Comparison of ENCODE assay signal across 25 cellular contexts in genomic region chr10:374354-374753, GRCh38.
A peak's percentile ranks its signal among the peaks of the same experiment; 100 is the strongest.
DNase-seq lines count a peak whose midpoint lies in the region; ATAC-seq lines count a peak whose summit lies in the region.
"Had no signal": no experiment of that assay in that cellular context is flagged by ENCODE, and none has a peak within 500 bp of the region (broad histone marks: within the 10 kb centered on the region; RNA-seq: fewer than 3 reads in every experiment).

No MANE protein-coding gene starts in this region.

- H3K18ac ChIP-seq in mesenchymal stem cell (ENCODE audit: low read depth in 1 of 2, low read length in 2 of 2), result peak overlapping the region in 1 of 2 experiments; percentile 56

- H3K9me3 ChIP-seq in SK-N-MC (ENCODE audit: low read depth, low read length), result no peaks in the 10 kb centered on the region
- H3K9me3 ChIP-seq in mesenchymal stem cell (ENCODE audit: control insufficient read depth, low read length), result no peaks in the 10 kb centered on the region
- H3K9me3 ChIP-seq in thymus (ENCODE audit: control insufficient read depth), result peaks cover 1% of the 10 kb centered on the region
- H3K9me3 ChIP-seq: BE2C, esophagus squamous epithelium, prostate gland, upper lobe of right lung had no signal

- peaks cover 26% of the 10 kb centered on the region for H3K4me1 ChIP-seq in mesenchymal stem cell (ENCODE audit: control insufficient read depth, insufficient read depth, low read depth, low read length)
- H3K4me1 ChIP-seq in thymus (ENCODE audit: control insufficient read depth, insufficient read depth, low read length), result peaks cover 41% of the 10 kb centered on the region
- H3K4me1 ChIP-seq: prostate gland, upper lobe of right lung had no signal

- H2AK5ac ChIP-seq in mesenchymal stem cell (ENCODE audit: low read length, severe bottlenecking), result peak overlapping the region; percentile 84

- H3K4me3 ChIP-seq in SK-N-MC (no peak overlapping the region), mesenchymal stem cell (ENCODE audit: insufficient read depth in 1 of 2, low read depth in 1 of 2, low read length in 2 of 2) (no peak overlapping the region), thymus (ENCODE audit: low read length) (no peak overlapping the region)
- H3K4me3 ChIP-seq: esophagus squamous epithelium, prostate gland, upper lobe of right lung had no signal

- no peak overlapping the region for H2BK15ac ChIP-seq in mesenchymal stem cell (ENCODE audit: low read depth, poor library complexity, severe bottlenecking)

- H3K4ac ChIP-seq in mesenchymal stem cell (ENCODE audit: low read depth in 1 of 2, low read length in 2 of 2), result no peak overlapping the region

- H3K36me3 ChIP-seq in SK-N-MC (ENCODE audit: insufficient read depth, low read length) (peaks cover 8% of the 10 kb centered on the region; the same call in 1 of the 2 replicates), mesenchymal stem cell (ENCODE audit: control insufficient read depth in 1 of 2, insufficient read depth in 2 of 2, low read depth in 1 of 2, low read length in 2 of 2) (peaks cover 25 to 42% of the 10 kb centered on the region in 2 experiments), thymus (ENCODE audit: control insufficient read depth, insufficient read depth) (no peaks in the 10 kb centered on the region)
- H3K36me3 ChIP-seq: BE2C, prostate gland, upper lobe of right lung had no signal

- ATAC-seq in HG03342 (IDR thresholded peaks at IDR 0.05; ENCODE audit: unreplicated experiment), result no peak
- no peak for ATAC-seq in GM19328 (IDR thresholded peaks at IDR 0.05; ENCODE audit: unreplicated experiment)
- ATAC-seq: effector memory CD8-positive, alpha-beta T cell; left colon; Panc1; stimulated activated naive CD8-positive, alpha-beta T cell treated with anti-CD3 and anti-CD28 coated beads, Interleukin-15, Interleukin-2, amounts not matched to agents 100 U/mL and 50 U/mL, for 24 hours; upper lobe of right lung had no signal

- no peak overlapping the region for H2AFZ ChIP-seq in mesenchymal stem cell (ENCODE audit: low read depth, low read length)

- H3K79me1 ChIP-seq in mesenchymal stem cell (replicated peaks; ENCODE audit: low read length, poor library complexity, severe bottlenecking), result peaks cover 13% of the 10 kb centered on the region

- peak overlapping the region; percentile 93 for H3K27ac ChIP-seq in SK-N-MC
- peak overlapping the region; percentile 45 for H3K27ac ChIP-seq in mesenchymal stem cell (ENCODE audit: low read length, poor library complexity, severe bottlenecking)
- peak overlapping the region; percentile 53 for H3K27ac ChIP-seq in thymus (ENCODE audit: low read depth)
- H3K27ac ChIP-seq: esophagus squamous epithelium, prostate gland, upper lobe of right lung had no signal

- H3K27me3 ChIP-seq in mesenchymal stem cell (ENCODE audit: control insufficient read depth in 1 of 2, insufficient read depth in 1 of 2, low read length in 2 of 2) (no peaks in the 10 kb centered on the region), thymus (ENCODE audit: control insufficient read depth, insufficient read depth) (no peaks in the 10 kb centered on the region)
- H3K27me3 ChIP-seq: BE2C, esophagus squamous epithelium, upper lobe of right lung had no signal

- no peak overlapping the region for H3K14ac ChIP-seq in mesenchymal stem cell (ENCODE audit: low read length in 2 of 2)

- H2BK12ac ChIP-seq in mesenchymal stem cell (ENCODE audit: low read length in 2 of 2), result peak overlapping the region in 1 of 2 experiments; percentile 45

- no peak overlapping the region for H2BK120ac ChIP-seq in mesenchymal stem cell (ENCODE audit: low read depth, low read length)

- H3K4me2 ChIP-seq in mesenchymal stem cell (ENCODE audit: low read length, poor library complexity, severe bottlenecking), result no peak overlapping the region

- WGBS in mesenchymal stem cell, result 90% methylated on average over 3 of the region's 3 CpGs
- WGBS in thymus, result 98% methylated on average over 3 of the region's 3 CpGs

- no peak overlapping the region for H4K91ac ChIP-seq in mesenchymal stem cell (ENCODE audit: low read length)

- H3K9ac ChIP-seq in SK-N-MC (ENCODE audit: insufficient read length), result no peak overlapping the region
- H3K9ac ChIP-seq in mesenchymal stem cell (ENCODE audit: low read length), result no peak overlapping the region

- no peak overlapping the region for H4K8ac ChIP-seq in mesenchymal stem cell (ENCODE audit: low read length)

- peak overlapping the region; percentile 59 for H2BK5ac ChIP-seq in mesenchymal stem cell (ENCODE audit: low read depth, low read length, poor library complexity, severe bottlenecking)

- H3K23ac ChIP-seq in mesenchymal stem cell (ENCODE audit: low read length in 2 of 2), result no peak overlapping the region

- DNase-seq in NCI-H1417 (lab: John Stamatoyannopoulos, UW) (peak in 2 of 3 experiments; percentile 26 to 37), NCI-H1417 treated with DMSO at 0.1 percent for 48 hours (lab: John Stamatoyannopoulos, UW) (no peak), SK-N-MC (ENCODE audit: low read depth, low spot score) (no peak), mesenchymal stem cell (no peak), NCI-H526 treated with DMSO at 0.1 percent for 48 hours (lab: John Stamatoyannopoulos, UW) (no peak)
- DNase-seq: activated B cell treated with CpG ODN at 0.5 μM for 24 hours; activated CD4-positive, alpha-beta memory T cell treated with anti-CD3 and anti-CD28 coated beads, Interleukin-2, amount 10 ng/mL, durations not matched to agents 7 days and 5 days; activated gamma-delta T cell; activated T-cell treated with anti-CD3 and anti-CD28 coated beads for 4 hours; BE2C; effector memory CD8-positive, alpha-beta T cell; esophagus squamous epithelium; H7; Kasumi-1; left colon; midbrain; nephron progenitor cell; stimulated activated naive CD8-positive, alpha-beta T cell treated with anti-CD3 and anti-CD28 coated beads, Interleukin-15, Interleukin-2, amounts not matched to agents 100 U/mL and 50 U/mL, for 24 hours; T-helper 9 cell; upper lobe of right lung had no signal

Comparison
In these comparisons a context has a peak if more than half of its experiments do, and no peak if none do; other contexts are left out.
1. DNase-seq: peak in NCI-H1417 (2 of 3); none in NCI-H1417 treated with DMSO at 0.1 percent for 48 hours (single experiment), SK-N-MC (single experiment), mesenchymal stem cell (single experiment) and NCI-H526 treated with DMSO at 0.1 percent for 48 hours (single experiment).
2. Peak in every context shown above with its lines, with median percentiles within 50 percentile points of each other: H3K27ac ChIP-seq.